In the genomic region with DNA sequence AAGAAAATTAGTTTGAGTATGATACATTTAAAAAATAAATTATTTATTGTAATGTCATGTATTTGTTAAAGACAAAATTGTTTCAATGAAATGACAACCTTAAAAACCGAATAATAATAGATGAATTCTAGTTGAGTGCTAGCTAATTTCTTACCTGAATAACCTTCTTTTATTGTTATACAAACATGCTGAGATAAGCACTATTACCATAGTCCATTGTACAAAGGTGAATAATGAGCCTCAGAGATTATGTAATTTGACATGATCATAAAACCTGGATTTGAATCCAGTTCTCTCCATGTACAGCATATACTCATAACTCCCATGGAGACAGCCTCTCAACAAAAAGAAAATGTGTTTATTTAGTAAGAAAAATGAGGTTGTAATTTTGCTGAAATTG, we compare ENCODE assay signal across 28 cellular contexts.
A peak's percentile ranks its signal among the peaks of the same experiment; 100 is the strongest.
DNase-seq lines count a peak whose midpoint lies in the region; ATAC-seq, FAIRE-seq and TF ChIP-seq lines count a peak whose summit lies in the region.
"Had no signal": no experiment of that assay in that cellular context is flagged by ENCODE, and none has a peak within 500 bp of the region (broad histone marks: within the 10 kb centered on the region; RNA-seq: fewer than 3 reads in every experiment).

No MANE protein-coding gene starts in this region.

- no peaks in the 10 kb centered on the region for H3K9me3 Mint-ChIP-seq in astrocyte (ENCODE audit: unreplicated experiment)
- H3K9me3 Mint-ChIP-seq: CD4-positive, alpha-beta T cell had no signal

- TF ChIP-seq EP300 in HepG2 (IDR thresholded peaks at IDR 0.05; ENCODE audit: low read depth in 2 of 2, low read length in 2 of 2) (no peak), HepG2 (CRISPR knock-in tag; IDR thresholded peaks at IDR 0.05; ENCODE audit: borderline replicate concordance) (no peak)

- DNase-seq in HepG2 (ENCODE audit: low spot score), result no peak
- no peak for DNase-seq in right lobe of liver
- DNase-seq in D721Med (ENCODE audit: insufficient read length, low spot score), result no peak
- DNase-seq in astrocyte (ENCODE audit: low read depth), result no peak
- no peak for DNase-seq in pancreas
- DNase-seq: 8988T; AML-193; Caco-2; Calu3; CD4-positive, alpha-beta T cell; CD8-positive, alpha-beta T cell; DMS 273 treated with DMSO at 0.1 percent for 48 hours; DMS153; DMS53; DMS79; DND-41; EL; GDM1 had no signal

- in situ Hi-C loops in HepG2 (cut with HindIII; ENCODE audit: extremely low pct_ligation_motif_present, low pct_unique_long_range_greater_than_20kb), result no loop called here

- H3K36me3 Mint-ChIP-seq in astrocyte (ENCODE audit: low read depth, unreplicated experiment), result no peaks in the 10 kb centered on the region
- H3K36me3 Mint-ChIP-seq: CD8-positive, alpha-beta T cell had no signal

- H3K79me2 ChIP-seq in HepG2 (ENCODE audit: insufficient read depth, low read length) (no peaks in the 10 kb centered on the region), astrocyte (ENCODE audit: insufficient read depth, low read length) (no peaks in the 10 kb centered on the region)

- no peak overlapping the region for H3K27ac ChIP-seq in HepG2 (ENCODE audit: extremely low read length, insufficient read depth, low read length)
- no peak overlapping the region for H3K27ac ChIP-seq in right lobe of liver
- H3K27ac ChIP-seq in astrocyte (ENCODE audit: low read depth, low read length), result no peak overlapping the region
- no peak overlapping the region for H3K27ac ChIP-seq in pancreas
- H3K27ac ChIP-seq: BLaER1 treated with 17β-estradiol and CSF1 and Interleukin-3, amounts not matched to agents 10 nM and 100 nM; C4-2B had no signal

- H3K9ac ChIP-seq in HepG2 (ENCODE audit: insufficient read depth, low read depth, low read length) (no peak overlapping the region), astrocyte (ENCODE audit: low read length) (no peak overlapping the region)
- H3K9ac ChIP-seq: BLaER1 treated with 17β-estradiol and CSF1 and Interleukin-3, amounts not matched to agents 10 nM and 100 nM had no signal

- POLR2A ChIA-PET in HepG2 (lab: Yijun Ruan, JAX), result no interaction called here

- FAIRE-seq in HepG2 (lab: Jason Lieb, UNC), result no peak
- FAIRE-seq in D721Med (lab: Jason Lieb, UNC), result peak; percentile 79
- FAIRE-seq in astrocyte (lab: Jason Lieb, UNC), result peak; percentile 58
- peak; percentile 79 for FAIRE-seq in pancreas (lab: Jason Lieb, UNC)
- FAIRE-seq: A204.1, GM12878, GM12892, GM19239 had no signal

- no TSS peak for BruUV-seq in HepG2 (replicated peaks; lab: Mats Ljungman, UMichigan)

- TF ChIP-seq RAD21 in HepG2 (CRISPR knock-in tag; IDR thresholded peaks at IDR 0.05), result no peak

- no peak overlapping the region for H2AFZ ChIP-seq in HepG2 (ENCODE audit: low read length)
- H2AFZ ChIP-seq in astrocyte (ENCODE audit: low read depth, low read length), result no peak overlapping the region

- intact Hi-C loops in HepG2 (cut with micrococcal nuclease; ENCODE audit: unreplicated experiment) (no loop called here), right lobe of liver (cut with DNase I) (no loop called here), pancreas (cut with DNase I) (no loop called here)

- H3K27me3 ChIP-seq in HepG2 (ENCODE audit: control insufficient read depth in 1 of 2, insufficient read depth in 2 of 2, low read length in 2 of 2) (no peaks in the 10 kb centered on the region), right lobe of liver (no peaks in the 10 kb centered on the region), astrocyte (ENCODE audit: insufficient read depth, low read length) (no peaks in the 10 kb centered on the region), pancreas (peaks cover 0 to 24% (median 0%) of the 10 kb centered on the region in 4 donors)

- no peaks in the 10 kb centered on the region for H3K9me3 ChIP-seq in HepG2 (ENCODE audit: low read length)
- H3K9me3 ChIP-seq in right lobe of liver, result no peaks in the 10 kb centered on the region
- no peaks in the 10 kb centered on the region for H3K9me3 ChIP-seq in astrocyte (ENCODE audit: insufficient read depth, low read depth, low read length)
- H3K9me3 ChIP-seq in pancreas, result no peaks in the 10 kb centered on the region
- H3K9me3 ChIP-seq: BLaER1 treated with 17β-estradiol and CSF1 and Interleukin-3, amounts not matched to agents 10 nM and 100 nM; Caco-2 had no signal

- no peak overlapping the region for H3K27ac Mint-ChIP-seq in astrocyte (ENCODE audit: unreplicated experiment)
- H3K27ac Mint-ChIP-seq: B cell; CD4-positive, alpha-beta T cell; CD8-positive, alpha-beta T cell had no signal

- H3K27me3 Mint-ChIP-seq in astrocyte (ENCODE audit: low read depth, unreplicated experiment), result no peaks in the 10 kb centered on the region
- H3K27me3 Mint-ChIP-seq: B cell; CD4-positive, alpha-beta T cell had no signal

- H3K4me2 ChIP-seq in HepG2 (ENCODE audit: low read depth, low read length) (no peak overlapping the region), astrocyte (ENCODE audit: low read length) (no peak overlapping the region)
- H3K4me2 ChIP-seq: BLaER1 treated with 17β-estradiol and CSF1 and Interleukin-3, amounts not matched to agents 10 nM and 100 nM had no signal

- no peak for TF ChIP-seq POLR2A in HepG2 (IDR thresholded peaks at IDR 0.05; ENCODE audit: insufficient read depth in 1 of 2, low read depth in 2 of 2, low read length in 2 of 2)
- no peak for TF ChIP-seq POLR2A in right lobe of liver (IDR thresholded peaks at IDR 0.05)

- CTCF ChIA-PET in HepG2 (lab: Yijun Ruan, JAX; ENCODE audit: low intra/inter-chr PET ratio, low total read pairs), result no interaction called here

- H3K4me3 ChIP-seq in HepG2 (replicated peaks in 1 of 3; ENCODE audit: insufficient read depth in 1 of 3, low read depth in 2 of 3, low read length in 3 of 3), result no peak overlapping the region
- H3K4me3 ChIP-seq in right lobe of liver, result no peak overlapping the region
- H3K4me3 ChIP-seq in astrocyte (ENCODE audit: insufficient read depth, low read depth, low read length), result no peak overlapping the region
- H3K4me3 ChIP-seq in pancreas, result no peak overlapping the region
- H3K4me3 ChIP-seq: BLaER1 treated with 17β-estradiol and CSF1 and Interleukin-3, amounts not matched to agents 10 nM and 100 nM; GM12878 had no signal

- TF ChIP-seq CTCF in HepG2 (CRISPR knock-in tag; IDR thresholded peaks at IDR 0.05) (no peak), right lobe of liver (IDR thresholded peaks at IDR 0.05) (no peak), D721Med (IDR thresholded peaks at IDR 0.05; ENCODE audit: insufficient read depth, missing control alignments) (no peak), astrocyte (IDR thresholded peaks at IDR 0.05; ENCODE audit: insufficient read depth, low read depth, low read length) (no peak), pancreas (IDR thresholded peaks at IDR 0.05) (no peak)

- ATAC-seq in HepG2 (no peak), right lobe of liver (no peak), pancreas (no peak), GM18502 (IDR thresholded peaks at IDR 0.05; ENCODE audit: poor library complexity, unreplicated experiment) (no peak), GM21576 (IDR thresholded peaks at IDR 0.05; ENCODE audit: unreplicated experiment) (no peak), esophagus mucosa (no peak)
- ATAC-seq: CD8-positive, alpha-beta T cell; GM12878 had no signal

- H3K36me3 ChIP-seq in HepG2 (replicated peaks in 1 of 2; ENCODE audit: control insufficient read depth in 1 of 2, insufficient read depth in 2 of 2, low read length in 2 of 2) (no peaks in the 10 kb centered on the region), right lobe of liver (no peaks in the 10 kb centered on the region), astrocyte (ENCODE audit: insufficient read depth, low read length) (no peaks in the 10 kb centered on the region), pancreas (no peaks in the 10 kb centered on the region)
- H3K36me3 ChIP-seq: BLaER1 treated with 17β-estradiol and CSF1 and Interleukin-3, amounts not matched to agents 10 nM and 100 nM had no signal

- H3K4me1 ChIP-seq in HepG2 (ENCODE audit: insufficient read depth, low read length) (no peaks in the 10 kb centered on the region), right lobe of liver (no peaks in the 10 kb centered on the region), astrocyte (ENCODE audit: insufficient read depth, low read length) (no peaks in the 10 kb centered on the region), pancreas (no peaks in the 10 kb centered on the region)
- H3K4me1 ChIP-seq: Caco-2 had no signal

- 0% methylated on average over 1 of the region's 1 CpG for WGBS in HepG2 (ENCODE audit: low lambda C conversion rate)
- 33% methylated on average over 1 of the region's 1 CpG for WGBS in right lobe of liver (ENCODE audit: insufficient coverage, low coverage, low lambda C conversion rate, missing lambda C conversion rate)
- WGBS in pancreas, 2 donors, result 41 to 64% methylated on average over 1 of the region's 1 CpG

- H3K4me1 Mint-ChIP-seq in astrocyte (ENCODE audit: low read depth, unreplicated experiment), result no peaks in the 10 kb centered on the region
- H3K4me1 Mint-ChIP-seq: B cell had no signal

- H3K4me3 Mint-ChIP-seq in astrocyte (ENCODE audit: unreplicated experiment), result no peak overlapping the region
- H3K4me3 Mint-ChIP-seq: B cell; CD4-positive, alpha-beta T cell; CD8-positive, alpha-beta T cell had no signal

- no peaks in the 10 kb centered on the region for H4K20me1 ChIP-seq in HepG2 (ENCODE audit: insufficient read depth, low read length)
- H4K20me1 ChIP-seq in astrocyte (ENCODE audit: insufficient read depth, low read length), result no peaks in the 10 kb centered on the region
- H4K20me1 ChIP-seq: BLaER1 treated with 17β-estradiol and CSF1 and Interleukin-3, amounts not matched to agents 10 nM and 100 nM had no signal

TF ChIP-seq in HepG2, 621 proteins besides CTCF, POLR2A, EP300 and RAD21:
- TF ChIP-seq MAFF (IDR thresholded peaks at IDR 0.05; ENCODE audit: low read depth, low read length) (0 out of 2 replicates have a peak, but pooled peaks have one; percentile 22), FOXC1 (CRISPR knock-in tag; IDR thresholded peaks at IDR 0.05; ENCODE audit: borderline replicate concordance) (no peak), MAFK (conservative IDR thresholded peaks at IDR 0.05 in 1 of 2, IDR thresholded peaks at IDR 0.05 in 1 of 2; ENCODE audit: low read length in 2 of 2) (peak in 1 of 2 experiments; percentile 68; a peak in 3 of 4 replicates)
